ENCODE assay signal across 1 cellular context in the genomic region with DNA sequence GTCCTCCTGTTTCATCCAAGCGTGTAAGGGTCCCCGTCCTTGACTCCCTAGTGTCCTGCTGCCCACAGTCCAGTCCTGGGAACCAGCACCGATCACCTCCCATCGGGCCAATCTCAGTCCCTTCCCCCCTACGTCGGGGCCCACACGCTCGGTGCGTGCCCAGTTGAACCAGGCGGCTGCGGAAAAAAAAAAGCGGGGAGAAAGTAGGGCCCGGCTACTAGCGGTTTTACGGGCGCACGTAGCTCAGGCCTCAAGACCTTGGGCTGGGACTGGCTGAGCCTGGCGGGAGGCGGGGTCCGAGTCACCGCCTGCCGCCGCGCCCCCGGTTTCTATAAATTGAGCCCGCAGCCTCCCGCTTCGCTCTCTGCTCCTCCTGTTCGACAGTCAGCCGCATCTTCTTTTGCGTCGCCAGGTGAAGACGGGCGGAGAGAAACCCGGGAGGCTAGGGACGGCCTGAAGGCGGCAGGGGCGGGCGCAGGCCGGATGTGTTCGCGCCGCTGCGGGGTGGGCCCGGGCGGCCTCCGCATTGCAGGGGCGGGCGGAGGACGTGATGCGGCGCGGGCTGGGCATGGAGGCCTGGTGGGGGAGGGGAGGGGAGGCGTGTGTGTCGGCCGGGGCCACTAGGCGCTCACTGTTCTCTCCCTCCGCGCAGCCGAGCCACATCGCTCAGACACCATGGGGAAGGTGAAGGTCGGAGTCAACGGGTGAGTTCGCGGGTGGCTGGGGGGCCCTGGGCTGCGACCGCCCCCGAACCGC.
A peak's percentile ranks its signal among the peaks of the same experiment; 100 is the strongest.
TF ChIP-seq lines count a peak whose summit lies in the region.

A gene (plus strand): TSS at position 360 of the 756 bp plus-strand sequence. CDS start 316 bp downstream, at position 676.

TF ChIP-seq in HepG2, 621 proteins besides CTCF, POLR2A, EP300 and RAD21 (continued from another document and continues in another):
- TF ChIP-seq, protein P1, sequence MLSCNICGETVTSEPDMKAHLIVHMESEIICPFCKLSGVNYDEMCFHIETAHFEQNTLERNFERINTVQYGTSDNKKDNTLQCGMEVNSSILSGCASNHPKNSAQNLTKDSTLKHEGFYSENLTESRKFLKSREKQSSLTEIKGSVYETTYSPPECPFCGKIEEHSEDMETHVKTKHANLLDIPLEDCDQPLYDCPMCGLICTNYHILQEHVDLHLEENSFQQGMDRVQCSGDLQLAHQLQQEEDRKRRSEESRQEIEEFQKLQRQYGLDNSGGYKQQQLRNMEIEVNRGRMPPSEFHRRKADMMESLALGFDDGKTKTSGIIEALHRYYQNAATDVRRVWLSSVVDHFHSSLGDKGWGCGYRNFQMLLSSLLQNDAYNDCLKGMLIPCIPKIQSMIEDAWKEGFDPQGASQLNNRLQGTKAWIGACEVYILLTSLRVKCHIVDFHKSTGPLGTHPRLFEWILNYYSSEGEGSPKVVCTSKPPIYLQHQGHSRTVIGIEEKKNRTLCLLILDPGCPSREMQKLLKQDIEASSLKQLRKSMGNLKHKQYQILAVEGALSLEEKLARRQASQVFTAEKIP (CRISPR knock-in tag; IDR thresholded peaks at IDR 0.05; ENCODE audit: borderline replicate concordance): no peak
- TF ChIP-seq ZNF75D (CRISPR knock-in tag; IDR thresholded peaks at IDR 0.05; ENCODE audit: borderline replicate concordance) (no peak), ZNF224 (CRISPR knock-in tag; IDR thresholded peaks at IDR 0.05) (peak; percentile 48; the same call in 1 of the 2 replicates), FOSL1 (CRISPR knock-in tag; IDR thresholded peaks at IDR 0.05; ENCODE audit: borderline replicate concordance) (no peak), ZNF431 (CRISPR knock-in tag; IDR thresholded peaks at IDR 0.05; ENCODE audit: borderline replicate concordance, low read depth) (peak; percentile 9; the same call in 1 of the 2 replicates), ZNF180 (CRISPR knock-in tag; IDR thresholded peaks at IDR 0.05; ENCODE audit: borderline replicate concordance, low read depth) (no peak), MTA3 (CRISPR knock-in tag; IDR thresholded peaks at IDR 0.05) (no peak), SIN3A (IDR thresholded peaks at IDR 0.05; ENCODE audit: borderline replicate concordance, low read depth, low read length) (0 out of 2 replicates have a peak, but pooled peaks have one; percentile 88), MYNN (CRISPR knock-in tag; IDR thresholded peaks at IDR 0.05; ENCODE audit: low read depth) (no peak), CBX5 (CRISPR knock-in tag; IDR thresholded peaks at IDR 0.05; ENCODE audit: borderline replicate concordance) (peak; percentile 76), ZNF761 (CRISPR knock-in tag; conservative IDR thresholded peaks at IDR 0.05) (no peak), HES4 (CRISPR knock-in tag; IDR thresholded peaks at IDR 0.05; ENCODE audit: borderline replicate concordance) (0 out of 2 replicates have a peak, but pooled peaks have one; percentile 57), ZNF790 (CRISPR knock-in tag; IDR thresholded peaks at IDR 0.05; ENCODE audit: borderline replicate concordance) (no peak; the same call in 1 of the 2 replicates), ZNF333 (CRISPR knock-in tag; IDR thresholded peaks at IDR 0.05; ENCODE audit: borderline replicate concordance) (no peak), ZNF326 (CRISPR knock-in tag; IDR thresholded peaks at IDR 0.05; ENCODE audit: borderline replicate concordance) (no peak), MAF1 (CRISPR knock-in tag; IDR thresholded peaks at IDR 0.05; ENCODE audit: borderline replicate concordance) (no peak), ATF1 (CRISPR knock-in tag; IDR thresholded peaks at IDR 0.05) (no peak), ZNF776 (CRISPR knock-in tag; IDR thresholded peaks at IDR 0.05) (no peak; the same call in 1 of the 2 replicates), KMT2B (CRISPR knock-in tag; IDR thresholded peaks at IDR 0.05) (peak; percentile 39; the same call in 1 of the 2 replicates), AKAP8 (CRISPR knock-in tag; IDR thresholded peaks at IDR 0.05) (no peak), NFKBIZ (CRISPR knock-in tag; IDR thresholded peaks at IDR 0.05) (no peak), NONO (IDR thresholded peaks at IDR 0.05) (no peak), NONO (CRISPR knock-in tag; conservative IDR thresholded peaks at IDR 0.05) (peak; percentile 79), ZSCAN21 (CRISPR knock-in tag; IDR thresholded peaks at IDR 0.05; ENCODE audit: borderline replicate concordance) (no peak), SRF (IDR thresholded peaks at IDR 0.05; ENCODE audit: low read depth, low read length) (peak; percentile 45; the same call in 1 of the 2 replicates), ZNF7 (CRISPR knock-in tag; IDR thresholded peaks at IDR 0.05) (peak; percentile 54), TBP (CRISPR knock-in tag; IDR thresholded peaks at IDR 0.05) (no peak), CHD2 (IDR thresholded peaks at IDR 0.05; ENCODE audit: low read depth, low read length) (no peak; the same call in 1 of the 2 replicates), ZSCAN12 (CRISPR knock-in tag; IDR thresholded peaks at IDR 0.05) (0 out of 2 replicates have a peak, but pooled peaks have one; percentile 49), ZNF619 (CRISPR knock-in tag; IDR thresholded peaks at IDR 0.05) (no peak), GTF3A (CRISPR knock-in tag; conservative IDR thresholded peaks at IDR 0.05) (no peak)
- TF ChIP-seq, protein P2, sequence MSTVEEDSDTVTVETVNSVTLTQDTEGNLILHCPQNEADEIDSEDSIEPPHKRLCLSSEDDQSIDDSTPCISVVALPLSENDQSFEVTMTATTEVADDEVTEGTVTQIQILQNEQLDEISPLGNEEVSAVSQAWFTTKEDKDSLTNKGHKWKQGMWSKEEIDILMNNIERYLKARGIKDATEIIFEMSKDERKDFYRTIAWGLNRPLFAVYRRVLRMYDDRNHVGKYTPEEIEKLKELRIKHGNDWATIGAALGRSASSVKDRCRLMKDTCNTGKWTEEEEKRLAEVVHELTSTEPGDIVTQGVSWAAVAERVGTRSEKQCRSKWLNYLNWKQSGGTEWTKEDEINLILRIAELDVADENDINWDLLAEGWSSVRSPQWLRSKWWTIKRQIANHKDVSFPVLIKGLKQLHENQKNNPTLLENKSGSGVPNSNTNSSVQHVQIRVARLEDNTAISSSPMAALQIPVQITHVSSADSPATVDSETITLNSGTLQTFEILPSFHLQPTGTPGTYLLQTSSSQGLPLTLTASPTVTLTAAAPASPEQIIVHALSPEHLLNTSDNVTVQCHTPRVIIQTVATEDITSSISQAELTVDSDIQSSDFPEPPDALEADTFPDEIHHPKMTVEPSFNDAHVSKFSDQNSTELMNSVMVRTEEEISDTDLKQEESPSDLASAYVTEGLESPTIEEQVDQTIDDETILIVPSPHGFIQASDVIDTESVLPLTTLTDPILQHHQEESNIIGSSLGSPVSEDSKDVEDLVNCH (CRISPR knock-in tag; IDR thresholded peaks at IDR 0.05): no peak
- TF ChIP-seq, protein P3, sequence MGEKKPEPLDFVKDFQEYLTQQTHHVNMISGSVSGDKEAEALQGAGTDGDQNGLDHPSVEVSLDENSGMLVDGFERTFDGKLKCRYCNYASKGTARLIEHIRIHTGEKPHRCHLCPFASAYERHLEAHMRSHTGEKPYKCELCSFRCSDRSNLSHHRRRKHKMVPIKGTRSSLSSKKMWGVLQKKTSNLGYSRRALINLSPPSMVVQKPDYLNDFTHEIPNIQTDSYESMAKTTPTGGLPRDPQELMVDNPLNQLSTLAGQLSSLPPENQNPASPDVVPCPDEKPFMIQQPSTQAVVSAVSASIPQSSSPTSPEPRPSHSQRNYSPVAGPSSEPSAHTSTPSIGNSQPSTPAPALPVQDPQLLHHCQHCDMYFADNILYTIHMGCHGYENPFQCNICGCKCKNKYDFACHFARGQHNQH (CRISPR knock-in tag; IDR thresholded peaks at IDR 0.05): peak; percentile 58
- TF ChIP-seq, protein P4, sequence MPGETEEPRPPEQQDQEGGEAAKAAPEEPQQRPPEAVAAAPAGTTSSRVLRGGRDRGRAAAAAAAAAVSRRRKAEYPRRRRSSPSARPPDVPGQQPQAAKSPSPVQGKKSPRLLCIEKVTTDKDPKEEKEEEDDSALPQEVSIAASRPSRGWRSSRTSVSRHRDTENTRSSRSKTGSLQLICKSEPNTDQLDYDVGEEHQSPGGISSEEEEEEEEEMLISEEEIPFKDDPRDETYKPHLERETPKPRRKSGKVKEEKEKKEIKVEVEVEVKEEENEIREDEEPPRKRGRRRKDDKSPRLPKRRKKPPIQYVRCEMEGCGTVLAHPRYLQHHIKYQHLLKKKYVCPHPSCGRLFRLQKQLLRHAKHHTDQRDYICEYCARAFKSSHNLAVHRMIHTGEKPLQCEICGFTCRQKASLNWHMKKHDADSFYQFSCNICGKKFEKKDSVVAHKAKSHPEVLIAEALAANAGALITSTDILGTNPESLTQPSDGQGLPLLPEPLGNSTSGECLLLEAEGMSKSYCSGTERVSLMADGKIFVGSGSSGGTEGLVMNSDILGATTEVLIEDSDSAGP (CRISPR knock-in tag; IDR thresholded peaks at IDR 0.05; ENCODE audit: borderline replicate concordance): peak; percentile 55; the same call in 1 of the 2 replicates
- TF ChIP-seq, protein P5, sequence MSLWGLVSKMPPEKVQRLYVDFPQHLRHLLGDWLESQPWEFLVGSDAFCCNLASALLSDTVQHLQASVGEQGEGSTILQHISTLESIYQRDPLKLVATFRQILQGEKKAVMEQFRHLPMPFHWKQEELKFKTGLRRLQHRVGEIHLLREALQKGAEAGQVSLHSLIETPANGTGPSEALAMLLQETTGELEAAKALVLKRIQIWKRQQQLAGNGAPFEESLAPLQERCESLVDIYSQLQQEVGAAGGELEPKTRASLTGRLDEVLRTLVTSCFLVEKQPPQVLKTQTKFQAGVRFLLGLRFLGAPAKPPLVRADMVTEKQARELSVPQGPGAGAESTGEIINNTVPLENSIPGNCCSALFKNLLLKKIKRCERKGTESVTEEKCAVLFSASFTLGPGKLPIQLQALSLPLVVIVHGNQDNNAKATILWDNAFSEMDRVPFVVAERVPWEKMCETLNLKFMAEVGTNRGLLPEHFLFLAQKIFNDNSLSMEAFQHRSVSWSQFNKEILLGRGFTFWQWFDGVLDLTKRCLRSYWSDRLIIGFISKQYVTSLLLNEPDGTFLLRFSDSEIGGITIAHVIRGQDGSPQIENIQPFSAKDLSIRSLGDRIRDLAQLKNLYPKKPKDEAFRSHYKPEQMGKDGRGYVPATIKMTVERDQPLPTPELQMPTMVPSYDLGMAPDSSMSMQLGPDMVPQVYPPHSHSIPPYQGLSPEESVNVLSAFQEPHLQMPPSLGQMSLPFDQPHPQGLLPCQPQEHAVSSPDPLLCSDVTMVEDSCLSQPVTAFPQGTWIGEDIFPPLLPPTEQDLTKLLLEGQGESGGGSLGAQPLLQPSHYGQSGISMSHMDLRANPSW (CRISPR knock-in tag; IDR thresholded peaks at IDR 0.05; ENCODE audit: borderline replicate concordance): peak; percentile 59; the same call in 1 of the 2 replicates
- TF ChIP-seq, protein P6, sequence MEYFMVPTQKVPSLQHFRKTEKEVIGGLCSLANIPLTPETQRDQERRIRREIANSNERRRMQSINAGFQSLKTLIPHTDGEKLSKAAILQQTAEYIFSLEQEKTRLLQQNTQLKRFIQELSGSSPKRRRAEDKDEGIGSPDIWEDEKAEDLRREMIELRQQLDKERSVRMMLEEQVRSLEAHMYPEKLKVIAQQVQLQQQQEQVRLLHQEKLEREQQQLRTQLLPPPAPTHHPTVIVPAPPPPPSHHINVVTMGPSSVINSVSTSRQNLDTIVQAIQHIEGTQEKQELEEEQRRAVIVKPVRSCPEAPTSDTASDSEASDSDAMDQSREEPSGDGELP (IDR thresholded peaks at IDR 0.05; ENCODE audit: borderline replicate concordance, low read depth): peak; percentile 21; the same call in 1 of the 2 replicates
- TF ChIP-seq, protein P7, sequence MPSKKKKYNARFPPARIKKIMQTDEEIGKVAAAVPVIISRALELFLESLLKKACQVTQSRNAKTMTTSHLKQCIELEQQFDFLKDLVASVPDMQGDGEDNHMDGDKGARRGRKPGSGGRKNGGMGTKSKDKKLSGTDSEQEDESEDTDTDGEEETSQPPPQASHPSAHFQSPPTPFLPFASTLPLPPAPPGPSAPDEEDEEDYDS (CRISPR knock-in tag; IDR thresholded peaks at IDR 0.05): peak; percentile 98
- TF ChIP-seq, protein P8, sequence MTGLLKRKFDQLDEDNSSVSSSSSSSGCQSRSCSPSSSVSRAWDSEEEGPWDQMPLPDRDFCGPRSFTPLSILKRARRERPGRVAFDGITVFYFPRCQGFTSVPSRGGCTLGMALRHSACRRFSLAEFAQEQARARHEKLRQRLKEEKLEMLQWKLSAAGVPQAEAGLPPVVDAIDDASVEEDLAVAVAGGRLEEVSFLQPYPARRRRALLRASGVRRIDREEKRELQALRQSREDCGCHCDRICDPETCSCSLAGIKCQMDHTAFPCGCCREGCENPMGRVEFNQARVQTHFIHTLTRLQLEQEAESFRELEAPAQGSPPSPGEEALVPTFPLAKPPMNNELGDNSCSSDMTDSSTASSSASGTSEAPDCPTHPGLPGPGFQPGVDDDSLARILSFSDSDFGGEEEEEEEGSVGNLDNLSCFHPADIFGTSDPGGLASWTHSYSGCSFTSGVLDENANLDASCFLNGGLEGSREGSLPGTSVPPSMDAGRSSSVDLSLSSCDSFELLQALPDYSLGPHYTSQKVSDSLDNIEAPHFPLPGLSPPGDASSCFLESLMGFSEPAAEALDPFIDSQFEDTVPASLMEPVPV (CRISPR knock-in tag; IDR thresholded peaks at IDR 0.05): peak; percentile 43; the same call in 1 of the 2 replicates
- TF ChIP-seq, protein P9, sequence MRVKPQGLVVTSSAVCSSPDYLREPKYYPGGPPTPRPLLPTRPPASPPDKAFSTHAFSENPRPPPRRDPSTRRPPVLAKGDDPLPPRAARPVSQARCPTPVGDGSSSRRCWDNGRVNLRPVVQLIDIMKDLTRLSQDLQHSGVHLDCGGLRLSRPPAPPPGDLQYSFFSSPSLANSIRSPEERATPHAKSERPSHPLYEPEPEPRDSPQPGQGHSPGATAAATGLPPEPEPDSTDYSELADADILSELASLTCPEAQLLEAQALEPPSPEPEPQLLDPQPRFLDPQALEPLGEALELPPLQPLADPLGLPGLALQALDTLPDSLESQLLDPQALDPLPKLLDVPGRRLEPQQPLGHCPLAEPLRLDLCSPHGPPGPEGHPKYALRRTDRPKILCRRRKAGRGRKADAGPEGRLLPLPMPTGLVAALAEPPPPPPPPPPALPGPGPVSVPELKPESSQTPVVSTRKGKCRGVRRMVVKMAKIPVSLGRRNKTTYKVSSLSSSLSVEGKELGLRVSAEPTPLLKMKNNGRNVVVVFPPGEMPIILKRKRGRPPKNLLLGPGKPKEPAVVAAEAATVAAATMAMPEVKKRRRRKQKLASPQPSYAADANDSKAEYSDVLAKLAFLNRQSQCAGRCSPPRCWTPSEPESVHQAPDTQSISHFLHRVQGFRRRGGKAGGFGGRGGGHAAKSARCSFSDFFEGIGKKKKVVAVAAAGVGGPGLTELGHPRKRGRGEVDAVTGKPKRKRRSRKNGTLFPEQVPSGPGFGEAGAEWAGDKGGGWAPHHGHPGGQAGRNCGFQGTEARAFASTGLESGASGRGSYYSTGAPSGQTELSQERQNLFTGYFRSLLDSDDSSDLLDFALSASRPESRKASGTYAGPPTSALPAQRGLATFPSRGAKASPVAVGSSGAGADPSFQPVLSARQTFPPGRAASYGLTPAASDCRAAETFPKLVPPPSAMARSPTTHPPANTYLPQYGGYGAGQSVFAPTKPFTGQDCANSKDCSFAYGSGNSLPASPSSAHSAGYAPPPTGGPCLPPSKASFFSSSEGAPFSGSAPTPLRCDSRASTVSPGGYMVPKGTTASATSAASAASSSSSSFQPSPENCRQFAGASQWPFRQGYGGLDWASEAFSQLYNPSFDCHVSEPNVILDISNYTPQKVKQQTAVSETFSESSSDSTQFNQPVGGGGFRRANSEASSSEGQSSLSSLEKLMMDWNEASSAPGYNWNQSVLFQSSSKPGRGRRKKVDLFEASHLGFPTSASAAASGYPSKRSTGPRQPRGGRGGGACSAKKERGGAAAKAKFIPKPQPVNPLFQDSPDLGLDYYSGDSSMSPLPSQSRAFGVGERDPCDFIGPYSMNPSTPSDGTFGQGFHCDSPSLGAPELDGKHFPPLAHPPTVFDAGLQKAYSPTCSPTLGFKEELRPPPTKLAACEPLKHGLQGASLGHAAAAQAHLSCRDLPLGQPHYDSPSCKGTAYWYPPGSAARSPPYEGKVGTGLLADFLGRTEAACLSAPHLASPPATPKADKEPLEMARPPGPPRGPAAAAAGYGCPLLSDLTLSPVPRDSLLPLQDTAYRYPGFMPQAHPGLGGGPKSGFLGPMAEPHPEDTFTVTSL (CRISPR knock-in tag; IDR thresholded peaks at IDR 0.05; ENCODE audit: borderline replicate concordance): peak; percentile 57; the same call in 1 of the 2 replicates
